In the genomic region with DNA sequence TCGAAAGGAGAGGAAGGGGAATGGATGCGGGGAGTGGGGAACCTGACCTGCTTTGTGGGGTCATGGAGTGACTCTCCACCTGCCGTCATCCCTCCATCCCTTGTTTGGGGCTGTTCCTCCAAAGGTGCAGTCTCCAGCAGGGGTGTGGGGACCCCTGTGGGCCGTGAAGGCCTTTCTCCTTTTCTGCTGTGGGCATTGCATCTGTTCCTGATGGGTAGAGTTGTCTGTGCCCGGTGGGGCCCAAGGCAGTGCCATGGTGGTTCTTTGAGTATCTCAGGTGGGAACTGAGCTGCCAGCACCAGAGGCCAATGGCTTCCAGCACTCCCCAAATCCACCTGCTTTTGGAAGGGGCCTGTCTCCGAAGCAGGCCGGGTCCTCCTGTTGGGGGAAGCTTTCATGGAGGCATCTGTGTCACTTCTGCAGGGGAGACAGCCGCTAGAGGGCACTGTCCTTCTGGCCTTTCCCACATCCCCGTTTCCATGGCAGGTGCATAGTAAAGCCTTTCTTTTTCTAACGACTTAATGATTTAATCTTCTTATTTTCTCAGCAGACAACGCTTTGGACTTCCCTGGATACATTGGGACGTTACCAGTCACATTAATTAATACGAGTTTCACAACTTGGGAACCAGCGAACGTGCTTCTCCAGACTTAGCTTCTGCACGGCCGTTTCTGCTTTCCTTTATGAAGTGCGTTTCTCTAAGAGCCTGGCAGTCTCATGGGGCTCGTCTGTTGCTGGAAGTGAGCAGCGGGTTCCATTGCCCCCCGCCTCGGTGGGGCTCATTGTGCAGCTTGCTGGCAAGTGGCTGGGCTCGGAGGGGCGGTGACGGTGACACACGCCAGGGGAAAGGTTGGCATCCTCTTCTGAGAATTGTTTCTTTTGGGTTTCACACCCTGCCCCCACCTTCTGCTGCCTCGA, we compare ENCODE assay signal across 8 cellular contexts. TPM values are rescaled to one million over a fixed set of nuclear protein-coding genes. Genes with fewer than 3 reads are reported as not detected.
A peak's percentile ranks its signal among the peaks of the same experiment; 100 is the strongest.
DNase-seq lines count a peak whose midpoint lies in the region; ATAC-seq lines count a peak whose summit lies in the region.

No MANE protein-coding gene starts in this region.

- no peaks in the 10 kb centered on the region for H3K27me3 ChIP-seq in effector memory CD4-positive, alpha-beta T cell (replicated peaks; ENCODE audit: control insufficient read depth, insufficient read depth, low read length, poor library complexity, severe bottlenecking)

- H3K27me3 Mint-ChIP-seq in activated CD4-positive, alpha-beta memory T cell treated with anti-CD3 and anti-CD28 coated beads, Interleukin-2, amount 10 ng/mL, durations not matched to agents 7 days and 5 days, result no peaks in the 10 kb centered on the region

- DNase-seq in AG08395 (ENCODE audit: low spot score) (peak; percentile 84), H4 (ENCODE audit: low spot score) (peak; percentile 57), NCI-H748 (lab: John Stamatoyannopoulos, UW; ENCODE audit: unreplicated experiment) (peak; percentile 87), lung microvascular endothelial cell (ENCODE audit: low read depth in 2 of 2) (peak; percentile 70 to 82)
- peak; percentile 73 for DNase-seq in activated CD4-positive, alpha-beta memory T cell treated with anti-CD3 and anti-CD28 coated beads, Interleukin-2, amount 10 ng/mL, durations not matched to agents 7 days and 5 days
- peak; percentile 21 to 46 (median 24) for DNase-seq in effector memory CD4-positive, alpha-beta T cell
- peak; percentile 20 for DNase-seq in stimulated activated CD8-positive, alpha-beta memory T cell treated with anti-CD3 and anti-CD28 coated beads, Interleukin-12 subunit alpha, Interleukin-12 subunit beta, amount 100 ng/mL, for 24 hours (ENCODE audit: extremely low read depth)

- H3K27ac ChIP-seq in effector memory CD4-positive, alpha-beta T cell (ENCODE audit: insufficient read depth, low read length, poor library complexity, severe bottlenecking), result no peak overlapping the region

- no peaks in the 10 kb centered on the region for H3K9me3 Mint-ChIP-seq in activated CD4-positive, alpha-beta memory T cell treated with anti-CD3 and anti-CD28 coated beads, Interleukin-2, amount 10 ng/mL, durations not matched to agents 7 days and 5 days

- no peaks in the 10 kb centered on the region for H3K4me1 ChIP-seq in effector memory CD4-positive, alpha-beta T cell (ENCODE audit: control insufficient read depth, insufficient read depth, low read length, poor library complexity, severe bottlenecking)

- H3K36me3 ChIP-seq in effector memory CD4-positive, alpha-beta T cell (ENCODE audit: control insufficient read depth, insufficient read depth, low read length), result no peaks in the 10 kb centered on the region

- POLR2A ChIA-PET in activated CD4-positive, alpha-beta memory T cell treated with anti-CD3 and anti-CD28 coated beads, Interleukin-2, amount 10 ng/mL, durations not matched to agents 7 days and 5 days (lab: Charles Lee), result interaction anchor here (1.0 kb wide), 1 partner anchor 126 kb away, joined by 4 read pairs; a partner anchor contains a TSS

- no peak overlapping the region for H3K4me3 Mint-ChIP-seq in activated CD4-positive, alpha-beta memory T cell treated with anti-CD3 and anti-CD28 coated beads, Interleukin-2, amount 10 ng/mL, durations not matched to agents 7 days and 5 days

- no peaks in the 10 kb centered on the region for H3K36me3 Mint-ChIP-seq in activated CD4-positive, alpha-beta memory T cell treated with anti-CD3 and anti-CD28 coated beads, Interleukin-2, amount 10 ng/mL, durations not matched to agents 7 days and 5 days (ENCODE audit: low read depth)

- H3K4me3 ChIP-seq in effector memory CD4-positive, alpha-beta T cell (ENCODE audit: insufficient read depth, low read depth, low read length, poor library complexity, severe bottlenecking), result no peak overlapping the region

- no peak overlapping the region for H3K27ac Mint-ChIP-seq in activated CD4-positive, alpha-beta memory T cell treated with anti-CD3 and anti-CD28 coated beads, Interleukin-2, amount 10 ng/mL, durations not matched to agents 7 days and 5 days

- CTCF ChIA-PET in activated CD4-positive, alpha-beta memory T cell treated with anti-CD3 and anti-CD28 coated beads, Interleukin-2, amount 10 ng/mL, durations not matched to agents 7 days and 5 days (lab: Charles Lee), result interaction anchor here (0.7 to 1.4 kb wide), 8 partner anchors 9 to 544 kb away, joined by 3 to 7 read pairs (median 3); no protein-coding TSS in a partner anchor

- ATAC-seq in GM18909 (IDR thresholded peaks at IDR 0.05; ENCODE audit: poor library complexity, unreplicated experiment), result no peak

- no peaks in the 10 kb centered on the region for H3K4me1 Mint-ChIP-seq in activated CD4-positive, alpha-beta memory T cell treated with anti-CD3 and anti-CD28 coated beads, Interleukin-2, amount 10 ng/mL, durations not matched to agents 7 days and 5 days

- no peaks in the 10 kb centered on the region for H3K9me3 ChIP-seq in effector memory CD4-positive, alpha-beta T cell (ENCODE audit: control insufficient read depth, low read length)

RNA-seq across cellular contexts. Expression of a gene that starts 57.1 kb away (rescaled TPM):
- 28.3 and 32.7 TPM in 2 replicates for total RNA-seq in H4 (2014; rRNA removed; shearing (Covaris generic))
- total RNA-seq in activated CD4-positive, alpha-beta memory T cell treated with anti-CD3 and anti-CD28 coated beads, Interleukin-2, amount 10 ng/mL, durations not matched to agents 7 days and 5 days, result 10 to 100 TPM; 41.5 to 42.0 TPM
- 20.8 and 25.3 TPM in 2 replicates for total RNA-seq in lung microvascular endothelial cell

Comparison
In these comparisons a context has a peak if more than half of its experiments do, and no peak if none do; other contexts are left out.
1. DNase-seq: peak in every context shown above with its lines; median percentile 87 in NCI-H748; 84 in AG08395; 76 in lung microvascular endothelial cell; 73 in activated CD4-positive, alpha-beta memory T cell treated with anti-CD3 and anti-CD28 coated beads, Interleukin-2, amount 10 ng/mL, durations not matched to agents 7 days and 5 days; 57 in H4; 24 in effector memory CD4-positive, alpha-beta T cell; 20 in stimulated activated CD8-positive, alpha-beta memory T cell treated with anti-CD3 and anti-CD28 coated beads, Interleukin-12 subunit alpha, Interleukin-12 subunit beta, amount 100 ng/mL, for 24 hours.